9 cellular contexts compared by ENCODE assay signal in the genomic region with DNA sequence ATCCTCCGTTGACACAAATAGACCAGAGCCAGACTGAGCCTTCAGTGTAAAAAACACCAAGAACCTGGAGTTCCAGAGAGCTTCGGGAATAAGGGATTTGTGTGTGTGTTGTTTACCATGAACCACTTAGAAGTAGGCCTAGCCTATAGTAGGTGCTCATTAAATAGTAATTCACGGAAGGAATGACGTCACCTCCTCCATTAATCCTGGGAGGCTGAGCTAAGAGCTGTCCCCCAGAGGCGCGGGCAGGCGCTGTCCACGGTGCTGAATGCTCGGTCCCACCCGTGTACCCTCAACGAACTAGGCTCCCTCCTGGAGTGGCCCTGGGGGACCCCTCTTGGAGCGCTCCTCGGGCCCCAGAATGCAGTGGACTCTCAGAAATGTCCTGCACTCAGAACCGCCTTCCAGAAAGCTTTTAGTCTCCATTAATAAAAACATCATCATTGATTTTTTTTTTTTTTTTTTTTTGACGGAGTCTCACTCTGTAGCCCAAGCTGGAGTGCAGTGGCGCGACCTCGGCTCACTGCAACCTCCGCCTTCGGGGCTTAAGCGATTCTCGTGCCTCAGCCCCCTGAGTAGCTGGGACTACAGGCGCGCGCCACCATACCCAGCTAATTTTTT. TPM values are rescaled to one million over a fixed set of nuclear protein-coding genes. Genes with fewer than 3 reads are reported as not detected.
DNase-seq lines count a peak whose midpoint lies in the region; ATAC-seq and TF ChIP-seq lines count a peak whose summit lies in the region.
"Had no signal": no experiment of that assay in that cellular context is flagged by ENCODE, and none has a peak within 500 bp of the region (broad histone marks: within the 10 kb centered on the region; RNA-seq: fewer than 3 reads in every experiment).

No MANE protein-coding gene starts in this region.

- no peak for TF ChIP-seq POLR2A in gastrocnemius medialis (IDR thresholded peaks at IDR 0.05)

- H3K4me1 ChIP-seq in right cardiac atrium (ENCODE audit: control insufficient read depth, insufficient read depth, low read length) = peaks cover 3% of the 10 kb centered on the region
- peaks cover 7 to 13% of the 10 kb centered on the region in 2 donors for H3K4me1 ChIP-seq in gastrocnemius medialis

- H3K9me3 ChIP-seq in right cardiac atrium (ENCODE audit: control insufficient read depth, low read length) = no peaks in the 10 kb centered on the region
- no peaks in the 10 kb centered on the region for H3K9me3 ChIP-seq in gastrocnemius medialis

- in situ Hi-C loops in gastrocnemius medialis (cut with MboI; ENCODE audit: low sequenced_read_pairs in 4 of 4) = no loop called here

- 50% methylated on average over 25 of the region's 25 CpGs for WGBS in right cardiac atrium

- H3K4me3 ChIP-seq in right cardiac atrium (ENCODE audit: low read length) = no peak overlapping the region
- no peak overlapping the region for H3K4me3 ChIP-seq in gastrocnemius medialis

- DNase-seq in stimulated activated CD4-positive, alpha-beta T cell treated with anti-CD3 and anti-CD28 coated beads, Interleukin-12 subunit alpha, Interleukin-12 subunit beta, amount 100 ng/mL, for 4 hours = peak; percentile 35
- no peak for DNase-seq in stimulated activated CD4-positive, alpha-beta T cell treated with anti-CD3 and anti-CD28 coated beads, Interleukin-1b, Interleukin-23, amount 100 ng/mL, for 48 hours
- peak; percentile 68 for DNase-seq in activated CD8-positive, alpha-beta memory T cell treated with anti-CD3 and anti-CD28 coated beads for 24 hours
- DNase-seq in right cardiac atrium = peak; percentile 57 to 78 (median 78)
- no peak for DNase-seq in gastrocnemius medialis
- DNase-seq in NCI-H1105 treated with DMSO at 0.1 percent for 48 hours (lab: John Stamatoyannopoulos, UW) = no peak
- DNase-seq in DMS 273 treated with DMSO at 0.1 percent for 48 hours (lab: John Stamatoyannopoulos, UW) = no peak

- H3K27ac ChIP-seq in right cardiac atrium (ENCODE audit: low read length) (no peak overlapping the region), gastrocnemius medialis (no peak overlapping the region)

- no peak for TF ChIP-seq CTCF in gastrocnemius medialis (IDR thresholded peaks at IDR 0.05 in 4 of 5, conservative IDR thresholded peaks at IDR 0.05 in 1 of 5)

- H3K27me3 ChIP-seq in right cardiac atrium (ENCODE audit: control insufficient read depth, insufficient read depth) (no peaks in the 10 kb centered on the region), gastrocnemius medialis (peaks cover 20 to 52% (median 26%) of the 10 kb centered on the region in 3 donors)

- H3K36me3 ChIP-seq in gastrocnemius medialis = no peaks in the 10 kb centered on the region

- intact Hi-C loops in right cardiac atrium (cut with DNase I) = no loop called here
- intact Hi-C loops in gastrocnemius medialis (cut with DNase I; ENCODE audit: low total_unique reads) = no loop called here

- ATAC-seq in right cardiac atrium (peak in 1 of 2 donors; percentile 5), HG03342 (IDR thresholded peaks at IDR 0.05; ENCODE audit: unreplicated experiment) (no peak), gastrocnemius medialis (no peak)

RNA-seq across cellular contexts. Expression of a gene that starts 6.5 kb away (rescaled TPM):
- total RNA-seq in right cardiac atrium = under 1 TPM in 2 of 4 donors, not detected in 2; 0.03 to 0.06 TPM
- polyA plus RNA-seq in right cardiac atrium = 0.05 TPM
- total RNA-seq in gastrocnemius medialis = not detected
- total RNA-seq: CD4-positive, CD25-positive, alpha-beta regulatory T cell had no signal
- polyA plus RNA-seq: CD4-positive, CD25-positive, alpha-beta regulatory T cell had no signal

RNA-seq across cellular contexts. Expression of a gene that starts 37.7 kb away (rescaled TPM):
- total RNA-seq in right cardiac atrium = 10 to 100 TPM; 24.8 to 35.5 (median 31.6) TPM
- polyA plus RNA-seq in right cardiac atrium = 14.7 TPM
- 10 to 100 TPM; 20.0 to 61.5 (median 35.1) TPM for total RNA-seq in gastrocnemius medialis

Comparison
In these comparisons a context has a peak if more than half of its experiments do, and no peak if none do; other contexts are left out.
1. DNase-seq: peak in stimulated activated CD4-positive, alpha-beta T cell treated with anti-CD3 and anti-CD28 coated beads, Interleukin-12 subunit alpha, Interleukin-12 subunit beta, amount 100 ng/mL, for 4 hours (single experiment), activated CD8-positive, alpha-beta memory T cell treated with anti-CD3 and anti-CD28 coated beads for 24 hours (single experiment) and right cardiac atrium (3 of 3); none in stimulated activated CD4-positive, alpha-beta T cell treated with anti-CD3 and anti-CD28 coated beads, Interleukin-1b, Interleukin-23, amount 100 ng/mL, for 48 hours (single experiment), gastrocnemius medialis (0 of 2), NCI-H1105 treated with DMSO at 0.1 percent for 48 hours (single experiment) and DMS 273 treated with DMSO at 0.1 percent for 48 hours (single experiment).